Comparison of ENCODE assay signal across 2 cellular contexts in the genomic region with DNA sequence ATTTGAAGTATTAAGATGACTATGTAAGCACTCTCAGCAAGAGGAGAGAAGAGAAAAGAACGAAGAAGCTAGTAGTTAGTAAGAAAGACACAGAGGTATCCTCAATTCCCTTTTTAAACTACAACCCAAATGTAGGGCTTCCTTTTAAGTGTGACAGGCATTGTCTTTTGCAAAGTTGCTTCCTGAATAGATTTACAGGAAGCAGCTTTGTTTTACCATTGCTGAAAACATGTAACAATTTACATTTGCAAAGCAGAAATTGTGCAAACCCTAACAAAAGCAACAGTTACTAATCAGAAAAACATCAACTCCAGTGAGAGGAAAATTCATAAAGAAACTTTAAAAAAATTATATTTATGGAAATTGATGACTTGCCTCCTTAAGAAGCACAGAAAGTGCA.
TF ChIP-seq lines count a peak whose summit lies in the region.

No MANE protein-coding gene starts in this region.

TF ChIP-seq in endothelial cell of umbilical vein, 7 proteins besides CTCF, POLR2A, EP300 and RAD21:
- TF ChIP-seq JUN (IDR thresholded peaks at IDR 0.05; ENCODE audit: borderline replicate concordance, insufficient read depth, insufficient read length, low read depth) (no peak), GATA2 (IDR thresholded peaks at IDR 0.05; ENCODE audit: insufficient read depth, insufficient read length, low read depth, low read length) (no peak), MYC (IDR thresholded peaks at IDR 0.05; ENCODE audit: low read depth, low read length) (no peak), FOS (IDR thresholded peaks at IDR 0.05; ENCODE audit: borderline replicate concordance, insufficient read depth, low read length) (no peak), EZH2 (IDR thresholded peaks at IDR 0.05; ENCODE audit: borderline replicate concordance, low read depth, low read length, severe bottlenecking) (no peak), POLR2AphosphoS5 (IDR thresholded peaks at IDR 0.05; ENCODE audit: insufficient read depth, low read depth, low read length) (no peak)
- TF ChIP-seq, protein P1, sequence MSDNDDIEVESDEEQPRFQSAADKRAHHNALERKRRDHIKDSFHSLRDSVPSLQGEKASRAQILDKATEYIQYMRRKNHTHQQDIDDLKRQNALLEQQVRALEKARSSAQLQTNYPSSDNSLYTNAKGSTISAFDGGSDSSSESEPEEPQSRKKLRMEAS (IDR thresholded peaks at IDR 0.05; ENCODE audit: insufficient read depth, insufficient read length) = no peak

TF ChIP-seq in SK-N-SH, 30 proteins besides CTCF, POLR2A, EP300 and RAD21:
- no peak for TF ChIP-seq MXI1 (IDR thresholded peaks at IDR 0.05; ENCODE audit: low read depth, low read length)
- no peak for TF ChIP-seq NFIC (IDR thresholded peaks at IDR 0.05; ENCODE audit: borderline replicate concordance)
- no peak for TF ChIP-seq TCF12 (IDR thresholded peaks at IDR 0.05)
- no peak for TF ChIP-seq SMC3 (IDR thresholded peaks at IDR 0.05; ENCODE audit: low read depth, low read length)
- no peak for TF ChIP-seq USF2 (IDR thresholded peaks at IDR 0.05; ENCODE audit: borderline replicate concordance, low read depth, low read length)
- TF ChIP-seq, protein P2, sequence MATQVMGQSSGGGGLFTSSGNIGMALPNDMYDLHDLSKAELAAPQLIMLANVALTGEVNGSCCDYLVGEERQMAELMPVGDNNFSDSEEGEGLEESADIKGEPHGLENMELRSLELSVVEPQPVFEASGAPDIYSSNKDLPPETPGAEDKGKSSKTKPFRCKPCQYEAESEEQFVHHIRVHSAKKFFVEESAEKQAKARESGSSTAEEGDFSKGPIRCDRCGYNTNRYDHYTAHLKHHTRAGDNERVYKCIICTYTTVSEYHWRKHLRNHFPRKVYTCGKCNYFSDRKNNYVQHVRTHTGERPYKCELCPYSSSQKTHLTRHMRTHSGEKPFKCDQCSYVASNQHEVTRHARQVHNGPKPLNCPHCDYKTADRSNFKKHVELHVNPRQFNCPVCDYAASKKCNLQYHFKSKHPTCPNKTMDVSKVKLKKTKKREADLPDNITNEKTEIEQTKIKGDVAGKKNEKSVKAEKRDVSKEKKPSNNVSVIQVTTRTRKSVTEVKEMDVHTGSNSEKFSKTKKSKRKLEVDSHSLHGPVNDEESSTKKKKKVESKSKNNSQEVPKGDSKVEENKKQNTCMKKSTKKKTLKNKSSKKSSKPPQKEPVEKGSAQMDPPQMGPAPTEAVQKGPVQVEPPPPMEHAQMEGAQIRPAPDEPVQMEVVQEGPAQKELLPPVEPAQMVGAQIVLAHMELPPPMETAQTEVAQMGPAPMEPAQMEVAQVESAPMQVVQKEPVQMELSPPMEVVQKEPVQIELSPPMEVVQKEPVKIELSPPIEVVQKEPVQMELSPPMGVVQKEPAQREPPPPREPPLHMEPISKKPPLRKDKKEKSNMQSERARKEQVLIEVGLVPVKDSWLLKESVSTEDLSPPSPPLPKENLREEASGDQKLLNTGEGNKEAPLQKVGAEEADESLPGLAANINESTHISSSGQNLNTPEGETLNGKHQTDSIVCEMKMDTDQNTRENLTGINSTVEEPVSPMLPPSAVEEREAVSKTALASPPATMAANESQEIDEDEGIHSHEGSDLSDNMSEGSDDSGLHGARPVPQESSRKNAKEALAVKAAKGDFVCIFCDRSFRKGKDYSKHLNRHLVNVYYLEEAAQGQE (IDR thresholded peaks at IDR 0.05; ENCODE audit: low read depth, low read length) = no peak
- TF ChIP-seq FOXJ3 (CRISPR knock-in tag; IDR thresholded peaks at IDR 0.05) = no peak
- no peak for TF ChIP-seq YY1 (IDR thresholded peaks at IDR 0.05; ENCODE audit: low read depth)
- no peak for TF ChIP-seq GATA2 (CRISPR knock-in tag; IDR thresholded peaks at IDR 0.05)
- TF ChIP-seq CHD2 (IDR thresholded peaks at IDR 0.05; ENCODE audit: low read length, partially characterized antibody) = no peak
- TF ChIP-seq NRF1 (IDR thresholded peaks at IDR 0.05; ENCODE audit: low read depth, low read length) = no peak
- TF ChIP-seq FOXM1 (IDR thresholded peaks at IDR 0.05; ENCODE audit: low read depth) = no peak
- TF ChIP-seq GABPA (IDR thresholded peaks at IDR 0.05; ENCODE audit: low read depth) = no peak
- TF ChIP-seq RCOR1 (IDR thresholded peaks at IDR 0.05; ENCODE audit: low read length) = no peak
- TF ChIP-seq FOSL2 (IDR thresholded peaks at IDR 0.05; ENCODE audit: borderline replicate concordance, low read depth) = no peak
- TF ChIP-seq EZH2phosphoT487 (IDR thresholded peaks at IDR 0.05; ENCODE audit: borderline replicate concordance, low read depth) = no peak
- TF ChIP-seq ELF1 (IDR thresholded peaks at IDR 0.05) = no peak
TF ChIP-seq in SK-N-SH: peak in this region for 0.
